In the genomic region with DNA sequence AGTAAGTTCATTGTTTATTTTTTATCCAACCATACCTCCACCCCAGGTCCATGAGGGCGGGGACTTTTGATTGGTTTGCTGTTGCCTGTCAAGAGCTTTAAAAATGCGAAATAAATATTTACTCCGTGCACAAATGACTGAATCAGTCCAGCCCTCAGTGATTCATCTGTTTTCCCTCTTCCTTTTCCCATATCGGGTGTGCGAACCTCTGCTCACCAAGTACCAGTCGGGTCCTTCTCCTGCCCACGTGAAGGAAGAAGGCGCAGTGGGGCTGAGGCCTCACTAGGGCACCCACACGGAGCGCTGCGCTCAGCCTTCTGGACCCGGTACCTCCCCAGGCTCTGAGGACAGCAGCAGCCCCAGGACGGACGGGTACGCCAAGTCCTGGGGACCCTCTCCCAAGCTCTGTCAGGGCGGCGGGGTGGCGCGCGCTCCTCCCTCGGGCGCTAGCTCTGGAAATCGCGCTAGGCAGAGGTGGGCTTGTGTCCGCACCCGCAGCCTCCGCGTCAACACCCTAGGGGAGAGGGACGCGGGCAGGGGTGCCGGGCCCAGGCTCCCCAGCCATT, we compare ENCODE assay signal across 14 cellular contexts.
DNase-seq lines count a peak whose midpoint lies in the region; ATAC-seq and TF ChIP-seq lines count a peak whose summit lies in the region.
"Had no signal": no experiment of that assay in that cellular context is flagged by ENCODE, and none has a peak within 500 bp of the region (broad histone marks: within the 10 kb centered on the region; RNA-seq: fewer than 3 reads in every experiment).

No MANE protein-coding gene starts in this region.

- TF ChIP-seq CTCF in sigmoid colon (IDR thresholded peaks at IDR 0.05), result no peak

- H3K36me3 ChIP-seq in neuronal stem cell (replicated peaks in 1 of 2; ENCODE audit: control insufficient read depth in 2 of 2, insufficient read depth in 2 of 2, low read length in 2 of 2) (no peaks in the 10 kb centered on the region), sigmoid colon (no peaks in the 10 kb centered on the region)

- H3K4ac ChIP-seq in neuronal stem cell (ENCODE audit: low read length), result no peak overlapping the region

- H3K9me3 ChIP-seq in neuronal stem cell (replicated peaks in 1 of 2; ENCODE audit: control insufficient read depth in 2 of 2, insufficient read depth in 1 of 2, low read depth in 1 of 2, low read length in 2 of 2) (peaks cover 0 to 3% of the 10 kb centered on the region in 2 donors), sigmoid colon (no peaks in the 10 kb centered on the region)

- TF ChIP-seq EP300 in sigmoid colon (IDR thresholded peaks at IDR 0.05), result no peak

- H3K27me3 ChIP-seq in neuronal stem cell (ENCODE audit: control insufficient read depth in 3 of 3, insufficient read depth in 3 of 3, low read depth in 1 of 3, low read length in 3 of 3), result peaks cover 6 to 61% (median 42%) of the 10 kb centered on the region in 3 experiments
- peaks cover 13 to 66% (median 32%) of the 10 kb centered on the region in 3 donors for H3K27me3 ChIP-seq in sigmoid colon

- H2BK120ac ChIP-seq in neuronal stem cell (ENCODE audit: low read depth, low read length), result no peak overlapping the region

- H2BK12ac ChIP-seq in neuronal stem cell (ENCODE audit: low read length), result no peak overlapping the region

- ATAC-seq in HG03521 (IDR thresholded peaks at IDR 0.05; ENCODE audit: unreplicated experiment), result no peak
- ATAC-seq: GM12878 had no signal

- no peak overlapping the region for H3K4me3 ChIP-seq in neuronal stem cell (ENCODE audit: low read length in 2 of 2)
- no peak overlapping the region for H3K4me3 ChIP-seq in sigmoid colon
- H3K4me3 ChIP-seq: GM12878 had no signal

- no peak overlapping the region for H2AK5ac ChIP-seq in neuronal stem cell (ENCODE audit: low read depth, low read length)

- H3K9ac ChIP-seq in neuronal stem cell (ENCODE audit: low read depth, low read length, poor library complexity), result peak overlapping the region; percentile 35
- H3K9ac ChIP-seq: parathyroid adenoma had no signal

- no CpG with 5 or more reads among the region's 31 CpGs for WGBS in neuronal stem cell (ENCODE audit: extremely low coverage in 2 of 2, insufficient read length in 2 of 2, insufficient replicate concordance in 1 of 2), 2 donors
- 25 to 56% methylated on average over 31 of the region's 31 CpGs for whole genome bisulfite sequencing in sigmoid colon, 2 donors

- intact Hi-C loops in sigmoid colon (cut with DNase I), result no loop called here

- in situ Hi-C loops in Caki2 (cut with HindIII; ENCODE audit: low pct_unique_long_range_greater_than_20kb, low sequenced_read_pairs), result no loop called here

- H3K18ac ChIP-seq in neuronal stem cell (ENCODE audit: low read length), result peak overlapping the region; percentile 34

- peak overlapping the region; percentile 14 for H3K4me2 ChIP-seq in neuronal stem cell (ENCODE audit: insufficient read depth, low read length, poor library complexity, severe bottlenecking)

- H2BK15ac ChIP-seq in neuronal stem cell (ENCODE audit: low read length), result no peak overlapping the region

- no peak overlapping the region for H4K8ac ChIP-seq in neuronal stem cell (ENCODE audit: low read depth, low read length)

- peak overlapping the region; percentile 76 for H3K23ac ChIP-seq in neuronal stem cell (ENCODE audit: low read depth, low read length, poor library complexity)

- H3K4me1 ChIP-seq in neuronal stem cell (ENCODE audit: control insufficient read depth in 2 of 2, insufficient read depth in 1 of 2, low read depth in 1 of 2, low read length in 2 of 2), result no peaks in the 10 kb centered on the region
- peaks cover 0 to 7% (median 6%) of the 10 kb centered on the region in 4 donors for H3K4me1 ChIP-seq in sigmoid colon
- H3K4me1 ChIP-seq: parathyroid adenoma had no signal

- H4K91ac ChIP-seq in neuronal stem cell (ENCODE audit: low read depth, low read length, poor library complexity), result no peak overlapping the region

- H3K27ac ChIP-seq in epithelial cell of prostate (no peak overlapping the region), neuronal stem cell (replicated peaks; ENCODE audit: low read length) (no peak overlapping the region), sigmoid colon (no peak overlapping the region)
- H3K27ac ChIP-seq: parathyroid adenoma had no signal

- no peak overlapping the region for H2BK5ac ChIP-seq in neuronal stem cell (ENCODE audit: low read length)

- no peak overlapping the region for H2AFZ ChIP-seq in neuronal stem cell (ENCODE audit: low read length)
- H2AFZ ChIP-seq: parathyroid adenoma had no signal

- H3K79me1 ChIP-seq in neuronal stem cell (ENCODE audit: low read depth, low read length), result no peaks in the 10 kb centered on the region

- H3K14ac ChIP-seq in neuronal stem cell (ENCODE audit: low read length), result peak overlapping the region; percentile 47

- peak; percentile 92 for DNase-seq in Caki2 (ENCODE audit: low read depth)
- DNase-seq in LoVo (ENCODE audit: low spot score), result peak; percentile 52
- peak; percentile 34 for DNase-seq in epithelial cell of prostate (ENCODE audit: low read depth, low spot score)
- no peak for DNase-seq in neuronal stem cell (ENCODE audit: low spot score)
- DNase-seq in sigmoid colon, result no peak
- no peak for DNase-seq in SKM-1 (lab: John Stamatoyannopoulos, UW; ENCODE audit: unreplicated experiment)
- DNase-seq in glomerular visceral epithelial cell (ENCODE audit: extremely low spot score), result no peak
- DNase-seq: activated CD4-positive, alpha-beta T cell treated with anti-CD3 and anti-CD28 coated beads, Interleukin-2, amount 50 U/mL, for 1 hour; amniotic stem cell; mesendoderm; NCI-H510A had no signal

- no peak for TF ChIP-seq POLR2A in sigmoid colon (IDR thresholded peaks at IDR 0.05)

Comparison
In these comparisons a context has a peak if more than half of its experiments do, and no peak if none do; other contexts are left out.
1. DNase-seq: peak in Caki2 (single experiment), LoVo (single experiment) and epithelial cell of prostate (single experiment); none in neuronal stem cell (single experiment), sigmoid colon (single experiment), SKM-1 (single experiment) and glomerular visceral epithelial cell (single experiment).